In genomic region chr21:41593784-41594138, GRCh38 we compare ENCODE assay signal across 1 cellular context.
TF ChIP-seq lines count a peak whose summit lies in the region.

No MANE protein-coding gene starts in this region.

TF ChIP-seq in GM23338, 12 proteins besides CTCF, POLR2A, EP300 and RAD21 (continued from another document):
- TF ChIP-seq ZNF114 (CRISPR knock-in tag; IDR thresholded peaks at IDR 0.05) (no peak), EZH2 (IDR thresholded peaks at IDR 0.05; ENCODE audit: low read depth, unreplicated experiment) (no peak), POLR2AphosphoS5 (IDR thresholded peaks at IDR 0.05; ENCODE audit: low read depth) (no peak), NANOG (IDR thresholded peaks at IDR 0.05; ENCODE audit: borderline replicate concordance) (no peak), ZNF331 (CRISPR knock-in tag; IDR thresholded peaks at IDR 0.05; ENCODE audit: low read depth) (no peak), STAT1 (IDR thresholded peaks at IDR 0.05; ENCODE audit: unreplicated experiment) (no peak), CREB1 (CRISPR knock-in tag; IDR thresholded peaks at IDR 0.05; ENCODE audit: low read depth) (no peak)
- TF ChIP-seq, protein P1, sequence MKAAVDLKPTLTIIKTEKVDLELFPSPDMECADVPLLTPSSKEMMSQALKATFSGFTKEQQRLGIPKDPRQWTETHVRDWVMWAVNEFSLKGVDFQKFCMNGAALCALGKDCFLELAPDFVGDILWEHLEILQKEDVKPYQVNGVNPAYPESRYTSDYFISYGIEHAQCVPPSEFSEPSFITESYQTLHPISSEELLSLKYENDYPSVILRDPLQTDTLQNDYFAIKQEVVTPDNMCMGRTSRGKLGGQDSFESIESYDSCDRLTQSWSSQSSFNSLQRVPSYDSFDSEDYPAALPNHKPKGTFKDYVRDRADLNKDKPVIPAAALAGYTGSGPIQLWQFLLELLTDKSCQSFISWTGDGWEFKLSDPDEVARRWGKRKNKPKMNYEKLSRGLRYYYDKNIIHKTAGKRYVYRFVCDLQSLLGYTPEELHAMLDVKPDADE (IDR thresholded peaks at IDR 0.05) = no peak
- TF ChIP-seq, protein P2, sequence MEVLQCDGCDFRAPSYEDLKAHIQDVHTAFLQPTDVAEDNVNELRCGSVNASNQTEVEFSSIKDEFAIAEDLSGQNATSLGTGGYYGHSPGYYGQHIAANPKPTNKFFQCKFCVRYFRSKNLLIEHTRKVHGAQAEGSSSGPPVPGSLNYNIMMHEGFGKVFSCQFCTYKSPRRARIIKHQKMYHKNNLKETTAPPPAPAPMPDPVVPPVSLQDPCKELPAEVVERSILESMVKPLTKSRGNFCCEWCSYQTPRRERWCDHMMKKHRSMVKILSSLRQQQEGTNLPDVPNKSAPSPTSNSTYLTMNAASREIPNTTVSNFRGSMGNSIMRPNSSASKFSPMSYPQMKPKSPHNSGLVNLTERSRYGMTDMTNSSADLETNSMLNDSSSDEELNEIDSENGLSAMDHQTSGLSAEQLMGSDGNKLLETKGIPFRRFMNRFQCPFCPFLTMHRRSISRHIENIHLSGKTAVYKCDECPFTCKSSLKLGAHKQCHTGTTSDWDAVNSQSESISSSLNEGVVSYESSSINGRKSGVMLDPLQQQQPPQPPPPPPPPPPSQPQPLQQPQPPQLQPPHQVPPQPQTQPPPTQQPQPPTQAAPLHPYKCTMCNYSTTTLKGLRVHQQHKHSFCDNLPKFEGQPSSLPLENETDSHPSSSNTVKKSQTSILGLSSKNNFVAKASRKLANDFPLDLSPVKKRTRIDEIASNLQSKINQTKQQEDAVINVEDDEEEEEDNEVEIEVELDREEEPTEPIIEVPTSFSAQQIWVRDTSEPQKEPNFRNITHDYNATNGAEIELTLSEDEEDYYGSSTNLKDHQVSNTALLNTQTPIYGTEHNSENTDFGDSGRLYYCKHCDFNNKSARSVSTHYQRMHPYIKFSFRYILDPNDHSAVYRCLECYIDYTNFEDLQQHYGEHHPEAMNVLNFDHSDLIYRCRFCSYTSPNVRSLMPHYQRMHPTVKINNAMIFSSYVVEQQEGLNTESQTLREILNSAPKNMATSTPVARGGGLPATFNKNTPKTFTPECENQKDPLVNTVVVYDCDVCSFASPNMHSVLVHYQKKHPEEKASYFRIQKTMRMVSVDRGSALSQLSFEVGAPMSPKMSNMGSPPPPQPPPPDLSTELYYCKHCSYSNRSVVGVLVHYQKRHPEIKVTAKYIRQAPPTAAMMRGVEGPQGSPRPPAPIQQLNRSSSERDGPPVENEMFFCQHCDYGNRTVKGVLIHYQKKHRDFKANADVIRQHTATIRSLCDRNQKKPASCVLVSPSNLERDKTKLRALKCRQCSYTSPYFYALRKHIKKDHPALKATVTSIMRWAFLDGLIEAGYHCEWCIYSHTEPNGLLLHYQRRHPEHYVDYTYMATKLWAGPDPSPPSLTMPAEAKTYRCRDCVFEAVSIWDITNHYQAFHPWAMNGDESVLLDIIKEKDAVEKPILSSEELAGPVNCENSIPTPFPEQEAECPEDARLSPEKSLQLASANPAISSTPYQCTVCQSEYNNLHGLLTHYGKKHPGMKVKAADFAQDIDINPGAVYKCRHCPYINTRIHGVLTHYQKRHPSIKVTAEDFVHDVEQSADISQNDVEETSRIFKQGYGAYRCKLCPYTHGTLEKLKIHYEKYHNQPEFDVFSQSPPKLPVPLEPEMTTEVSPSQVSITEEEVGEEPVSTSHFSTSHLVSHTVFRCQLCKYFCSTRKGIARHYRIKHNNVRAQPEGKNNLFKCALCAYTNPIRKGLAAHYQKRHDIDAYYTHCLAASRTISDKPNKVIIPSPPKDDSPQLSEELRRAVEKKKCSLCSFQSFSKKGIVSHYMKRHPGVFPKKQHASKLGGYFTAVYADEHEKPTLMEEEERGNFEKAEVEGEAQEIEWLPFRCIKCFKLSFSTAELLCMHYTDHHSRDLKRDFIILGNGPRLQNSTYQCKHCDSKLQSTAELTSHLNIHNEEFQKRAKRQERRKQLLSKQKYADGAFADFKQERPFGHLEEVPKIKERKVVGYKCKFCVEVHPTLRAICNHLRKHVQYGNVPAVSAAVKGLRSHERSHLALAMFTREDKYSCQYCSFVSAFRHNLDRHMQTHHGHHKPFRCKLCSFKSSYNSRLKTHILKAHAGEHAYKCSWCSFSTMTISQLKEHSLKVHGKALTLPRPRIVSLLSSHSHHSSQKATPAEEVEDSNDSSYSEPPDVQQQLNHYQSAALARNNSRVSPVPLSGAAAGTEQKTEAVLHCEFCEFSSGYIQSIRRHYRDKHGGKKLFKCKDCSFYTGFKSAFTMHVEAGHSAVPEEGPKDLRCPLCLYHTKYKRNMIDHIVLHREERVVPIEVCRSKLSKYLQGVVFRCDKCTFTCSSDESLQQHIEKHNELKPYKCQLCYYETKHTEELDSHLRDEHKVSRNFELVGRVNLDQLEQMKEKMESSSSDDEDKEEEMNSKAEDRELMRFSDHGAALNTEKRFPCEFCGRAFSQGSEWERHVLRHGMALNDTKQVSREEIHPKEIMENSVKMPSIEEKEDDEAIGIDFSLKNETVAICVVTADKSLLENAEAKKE (CRISPR knock-in tag; IDR thresholded peaks at IDR 0.05) = no peak
